Comparison of ENCODE assay signal across 19 cellular contexts in genomic region chr12:53986686-53987180, GRCh38. TPM values are rescaled to one million over a fixed set of nuclear protein-coding genes. Genes with fewer than 3 reads are reported as not detected.
DNase-seq lines count a peak whose midpoint lies in the region; ATAC-seq, FAIRE-seq and TF ChIP-seq lines count a peak whose summit lies in the region.
"Had no signal": no experiment of that assay in that cellular context is flagged by ENCODE, and none has a peak within 500 bp of the region (broad histone marks: within the 10 kb centered on the region; RNA-seq: fewer than 3 reads in every experiment).

No MANE protein-coding gene starts in this region.

- peak overlapping the region in 1 of 2 donors; percentile 60 for H3K27ac Mint-ChIP-seq in T-cell
- H3K27ac Mint-ChIP-seq: activated naive CD4-positive, alpha-beta T cell treated with anti-CD3 and anti-CD28 coated beads, Interleukin-2, amount 50 U/mL, for 72 hours; activated T-cell treated with anti-CD3 and anti-CD28 coated beads, Interleukin-2, amount 50 U/mL, for 24 hours; neural progenitor cell had no signal

- no peak for TF ChIP-seq CTCF in BJ (IDR thresholded peaks at IDR 0.05; ENCODE audit: insufficient read depth, low read depth, low read length)
- no peak for TF ChIP-seq CTCF in kidney (IDR thresholded peaks at IDR 0.05; ENCODE audit: borderline replicate concordance, extremely low read depth, insufficient read depth)
- no peak for TF ChIP-seq CTCF in ascending aorta (IDR thresholded peaks at IDR 0.05)

- peak overlapping the region; percentile 100 for H3K4me2 ChIP-seq in skeletal muscle satellite cell (ENCODE audit: low read length)
- H3K4me2 ChIP-seq: neural progenitor cell had no signal

- H3K27me3 ChIP-seq in BJ (ENCODE audit: control insufficient read depth, insufficient read depth, low read length) (peaks cover 5% of the 10 kb centered on the region; the same call in 1 of the 2 replicates), skeletal muscle satellite cell (ENCODE audit: control insufficient read depth, insufficient read depth, low read length) (no peaks in the 10 kb centered on the region), ascending aorta (peaks cover 61% of the 10 kb centered on the region)

- peaks cover 10 to 26% of the 10 kb centered on the region in 2 donors for H3K4me1 ChIP-seq in kidney (ENCODE audit: control insufficient read depth in 1 of 2, insufficient read depth in 1 of 2, low read depth in 1 of 2, low read length in 2 of 2)
- peaks cover 45% of the 10 kb centered on the region for H3K4me1 ChIP-seq in skeletal muscle satellite cell (ENCODE audit: control insufficient read depth, insufficient read depth, low read length)
- H3K4me1 ChIP-seq in ascending aorta, result peaks cover 6 to 13% of the 10 kb centered on the region in 2 donors
- H3K4me1 ChIP-seq: neural progenitor cell had no signal

- no peaks in the 10 kb centered on the region for H3K36me3 Mint-ChIP-seq in T-cell
- H3K36me3 Mint-ChIP-seq: neural progenitor cell had no signal

- POLR2A ChIA-PET in BJ (lab: Charles Lee), result no interaction called here
- POLR2A ChIA-PET in T-cell (lab: Charles Lee), result no interaction called here

- intact Hi-C loops in kidney (cut with DNase I), result no loop called here
- intact Hi-C loops in ascending aorta (cut with DNase I), result no loop called here

- H3K9ac ChIP-seq in kidney (ENCODE audit: low read length in 2 of 2) (peak overlapping the region; percentile 4 to 97), skeletal muscle satellite cell (ENCODE audit: low read depth, low read length) (peak overlapping the region; percentile 99)
- H3K9ac ChIP-seq: neural progenitor cell had no signal

- CTCF ChIA-PET in BJ (lab: Yijun Ruan, JAX) (interaction anchor here (0.9 to 5.8 kb wide), 11 partner anchors 13 to 229 kb away, joined by 3 to 90 read pairs (median 11); partner anchors contain the start of genes HOXC5, HOXC8 and HOXC9), T-cell (lab: Charles Lee) (no interaction called here)

- H3K9me3 Mint-ChIP-seq in T-cell, result no peaks in the 10 kb centered on the region
- H3K9me3 Mint-ChIP-seq: activated naive CD4-positive, alpha-beta T cell treated with anti-CD3 and anti-CD28 coated beads, Interleukin-2, amount 50 U/mL, for 72 hours; activated T-cell treated with anti-CD3 and anti-CD28 coated beads, Interleukin-2, amount 50 U/mL, for 24 hours had no signal

- H3K4me3 Mint-ChIP-seq in T-cell, result peak overlapping the region in 2 of 3 donors; percentile 9 to 71
- H3K4me3 Mint-ChIP-seq: activated T-cell treated with anti-CD3 and anti-CD28 coated beads, Interleukin-2, amount 50 U/mL, for 24 hours; neural progenitor cell had no signal

- ATAC-seq in T-cell (replicated peaks in 1 of 4), result no peak
- ATAC-seq: left lung had no signal

- H3K4me3 ChIP-seq in BJ (ENCODE audit: low read depth, low read length), result peak overlapping the region; percentile 60
- peak overlapping the region; percentile 80 to 86 for H3K4me3 ChIP-seq in kidney (ENCODE audit: low read length in 2 of 2)
- H3K4me3 ChIP-seq in skeletal muscle satellite cell (ENCODE audit: low read length), result peak overlapping the region; percentile 93
- no peak overlapping the region for H3K4me3 ChIP-seq in ascending aorta
- H3K4me3 ChIP-seq: left lung, neural progenitor cell had no signal

- H3K9me3 ChIP-seq in kidney (ENCODE audit: control insufficient read depth in 1 of 2, low read length in 2 of 2) (no peaks in the 10 kb centered on the region), skeletal muscle satellite cell (replicated peaks; ENCODE audit: low read length) (no peaks in the 10 kb centered on the region), ascending aorta (no peaks in the 10 kb centered on the region)
- H3K9me3 ChIP-seq: esophagus squamous epithelium, left lung had no signal

- FAIRE-seq in kidney (lab: Jason Lieb, UNC), result no peak
- FAIRE-seq: HTR-8/SVneo had no signal

- no peaks in the 10 kb centered on the region; the same call in 1 of the 2 replicates for H3K36me3 ChIP-seq in BJ (ENCODE audit: control insufficient read depth, insufficient read depth, low read length)
- H3K36me3 ChIP-seq in kidney (ENCODE audit: control insufficient read depth in 1 of 2, insufficient read depth in 2 of 2, low read length in 2 of 2), result no peaks in the 10 kb centered on the region
- H3K36me3 ChIP-seq in skeletal muscle satellite cell (ENCODE audit: insufficient read depth, low read length), result no peaks in the 10 kb centered on the region
- H3K36me3 ChIP-seq in ascending aorta, result no peaks in the 10 kb centered on the region
- H3K36me3 ChIP-seq: esophagus squamous epithelium, left lung, neural progenitor cell had no signal

- peaks cover 83 to 92% of the 10 kb centered on the region in 2 donors for H3K27me3 Mint-ChIP-seq in T-cell

- DNase-seq in BJ (ENCODE audit: low read depth) (no peak), T-cell (no peak), kidney (no peak), NCI-H2196 treated with DMSO at 0.1 percent for 48 hours (lab: John Stamatoyannopoulos, UW; ENCODE audit: unreplicated experiment) (no peak), NCI-H2107 (lab: John Stamatoyannopoulos, UW) (no peak), SW 1271 (lab: John Stamatoyannopoulos, UW) (no peak), ascending aorta (ENCODE audit: low spot score in 2 of 2) (no peak)
- DNase-seq: activated T-cell treated with anti-CD3 and anti-CD28 coated beads, Interleukin-2, amount 50 U/mL, for 24 hours; esophagus squamous epithelium; HCEC 1CT; left lung; NCI-H2029 treated with DMSO at 0.1 percent for 48 hours; NCI-H524 treated with DMSO at 0.1 percent for 48 hours; OCI-M1 had no signal

- H3K27ac ChIP-seq in kidney (ENCODE audit: low read depth in 2 of 2, low read length in 2 of 2), result peak overlapping the region; percentile 93 to 95
- no peak overlapping the region for H3K27ac ChIP-seq in ascending aorta
- H3K27ac ChIP-seq: esophagus squamous epithelium, left lung, neural progenitor cell had no signal

- peaks cover 34 to 60% (median 50%) of the 10 kb centered on the region in 3 donors for H3K4me1 Mint-ChIP-seq in T-cell
- H3K4me1 Mint-ChIP-seq: neural progenitor cell had no signal

RNA-seq across cellular contexts. Expression of gene HOXC10, which starts 1.8 kb away (rescaled TPM):
- polyA plus RNA-seq in BJ (2011; rRNA removed) (13.9 and 14.9 TPM in 2 replicates), kidney (ENCODE audit: insufficient read depth, low read depth, low replicate concordance) (49.7 TPM)
- 5.2 and 10.6 TPM in 2 replicates for polyA minus RNA-seq in BJ (2011; rRNA and poly(A)+ RNA removed)
- total RNA-seq in T-cell (under 1 TPM in 1 of 5 donors, not detected in 4; 0.30 TPM), kidney (50.7 TPM), ascending aorta (not detected)
- total RNA-seq in skeletal muscle satellite cell (2012; rRNA removed), result 1.8 and 3.7 TPM in 2 replicates
- total RNA-seq: activated naive CD4-positive, alpha-beta T cell treated with anti-CD3 and anti-CD28 coated beads, Interleukin-2, amount 50 U/mL, for 72 hours; left lung; MCF 10A had no signal

RNA-seq across cellular contexts. Expression of gene HOTAIR, which starts 12.0 kb away (rescaled TPM):
- polyA plus RNA-seq in BJ (2011; rRNA removed) (11.4 and 18.9 TPM in 2 replicates), kidney (ENCODE audit: insufficient read depth, low read depth, low replicate concordance) (0.52 TPM)
- polyA minus RNA-seq in BJ (2011; rRNA and poly(A)+ RNA removed), result 1.2 and 1.5 TPM in 2 replicates
- total RNA-seq in T-cell (not detected), kidney (0.76 TPM), ascending aorta (not detected)
- total RNA-seq in skeletal muscle satellite cell (2012; rRNA removed), result 0.22 and 0.25 TPM in 2 replicates
- total RNA-seq: activated naive CD4-positive, alpha-beta T cell treated with anti-CD3 and anti-CD28 coated beads, Interleukin-2, amount 50 U/mL, for 72 hours; esophagus squamous epithelium; left lung had no signal

RNA-seq across cellular contexts. Expression of gene HOXC9, which starts 13.2 kb away (rescaled TPM):
- polyA plus RNA-seq in BJ (2011; rRNA removed), result 1.2 and 1.8 TPM in 2 replicates
- 0.19 and 0.41 TPM in 2 replicates for polyA minus RNA-seq in BJ (2011; rRNA and poly(A)+ RNA removed)
- not detected for total RNA-seq in T-cell
- total RNA-seq in kidney, result 16.5 TPM
- polyA plus RNA-seq in kidney (ENCODE audit: insufficient read depth, low read depth, low replicate concordance), result 11.7 TPM
- total RNA-seq in skeletal muscle satellite cell (2012; rRNA removed), result 4.1 and 7.6 TPM in 2 replicates
- 1.2 TPM for total RNA-seq in ascending aorta
- total RNA-seq: activated naive CD4-positive, alpha-beta T cell treated with anti-CD3 and anti-CD28 coated beads, Interleukin-2, amount 50 U/mL, for 72 hours had no signal

RNA-seq across cellular contexts. Expression of gene HOXC11, which starts 13.8 kb away (rescaled TPM):
- polyA plus RNA-seq in BJ (2011; rRNA removed) (3.2 and 4.9 TPM in 2 replicates), kidney (ENCODE audit: insufficient read depth, low read depth, low replicate concordance) (0.75 TPM)
- polyA minus RNA-seq in BJ (2011; rRNA and poly(A)+ RNA removed), result 2.7 and 2.9 TPM in 2 replicates
- total RNA-seq in T-cell (not detected), kidney (1.4 TPM), ascending aorta (0.32 TPM)
- total RNA-seq in skeletal muscle satellite cell (2012; rRNA removed), result under 0.01 and 0.22 TPM in 2 replicates
- total RNA-seq: activated naive CD4-positive, alpha-beta T cell treated with anti-CD3 and anti-CD28 coated beads, Interleukin-2, amount 50 U/mL, for 72 hours; esophagus squamous epithelium; left lung had no signal

RNA-seq across cellular contexts. Expression of gene HOXC8, which starts 22.1 kb away (rescaled TPM):
- polyA plus RNA-seq in BJ (2011; rRNA removed) (1.6 and 1.8 TPM in 2 replicates), kidney (ENCODE audit: insufficient read depth, low read depth, low replicate concordance) (2.1 TPM)
- 0.51 and 0.62 TPM in 2 replicates for polyA minus RNA-seq in BJ (2011; rRNA and poly(A)+ RNA removed)
- total RNA-seq in T-cell (not detected), kidney (9.0 TPM), ascending aorta (8.9 TPM)
- total RNA-seq in skeletal muscle satellite cell (2012; rRNA removed), result 3.1 and 4.8 TPM in 2 replicates
- total RNA-seq: activated naive CD4-positive, alpha-beta T cell treated with anti-CD3 and anti-CD28 coated beads, Interleukin-2, amount 50 U/mL, for 72 hours had no signal

Comparison
In these comparisons a context has a peak if more than half of its experiments do, and no peak if none do; other contexts are left out.
1. H3K4me3 ChIP-seq: peak in BJ (single experiment), kidney (2 of 2) and skeletal muscle satellite cell (single experiment); none in ascending aorta (0 of 2).
2. H3K27ac ChIP-seq: peak in kidney (2 of 2); none in ascending aorta (0 of 2).
3. RNA of gene HOXC10, which starts 1.8 kb away (total RNA-seq): 50.7 TPM in kidney (single experiment); not detected in ascending aorta (single experiment) and 0.30 TPM in T-cell; every median in the first group is over 10 times any median in the second.